In genomic region chr6:123802697-123803455, GRCh38 we compare ENCODE assay signal across 8 cellular contexts. TPM values are rescaled to one million over a fixed set of nuclear protein-coding genes. Genes with fewer than 3 reads are reported as not detected.
DNase-seq lines count a peak whose midpoint lies in the region; FAIRE-seq and TF ChIP-seq lines count a peak whose summit lies in the region.

No MANE protein-coding gene starts in this region.

- no peaks in the 10 kb centered on the region for H4K20me1 ChIP-seq in GM23248 (ENCODE audit: insufficient read depth)
- no peaks in the 10 kb centered on the region for H4K20me1 ChIP-seq in Karpas-422 (ENCODE audit: insufficient read depth, low read depth, low read length)

- H3K27me3 ChIP-seq in GM23248 (replicated peaks; ENCODE audit: insufficient read depth) (peaks cover 41% of the 10 kb centered on the region), Karpas-422 (ENCODE audit: low read length) (no peaks in the 10 kb centered on the region)

- no peaks in the 10 kb centered on the region for H3F3A ChIP-seq in GM23248 (ENCODE audit: insufficient read depth)

- H3K27ac Mint-ChIP-seq in neural crest cell (ENCODE audit: unreplicated experiment) = no peak overlapping the region

- no peaks in the 10 kb centered on the region for H3K4me1 ChIP-seq in GM23248 (ENCODE audit: insufficient read depth)
- no peaks in the 10 kb centered on the region for H3K4me1 ChIP-seq in Karpas-422 (ENCODE audit: low read length)

- H3K36me3 ChIP-seq in GM23248 (ENCODE audit: low read depth) (no peaks in the 10 kb centered on the region), Karpas-422 (ENCODE audit: insufficient read depth, low read length) (no peaks in the 10 kb centered on the region)

- H3K79me2 ChIP-seq in GM23248 (ENCODE audit: insufficient read depth) = no peaks in the 10 kb centered on the region
- H3K79me2 ChIP-seq in Karpas-422 (ENCODE audit: low read length) = no peaks in the 10 kb centered on the region

- H3K9me3 ChIP-seq in GM23248 (ENCODE audit: low read depth) (no peaks in the 10 kb centered on the region), Karpas-422 (ENCODE audit: low read length) (no peaks in the 10 kb centered on the region)

- H3K4me3 ChIP-seq in GM23248 (peak overlapping the region; percentile 72), Karpas-422 (ENCODE audit: low read length) (no peak overlapping the region)

- peak overlapping the region; percentile 92 for H3K4me3 Mint-ChIP-seq in neural crest cell

- H3K4me2 ChIP-seq in GM23248 (ENCODE audit: unreplicated experiment) (peak overlapping the region; percentile 90), Karpas-422 (ENCODE audit: low read depth, low read length, poor library complexity, severe bottlenecking) (no peak overlapping the region)

- no peaks in the 10 kb centered on the region for H3K9me3 Mint-ChIP-seq in neural crest cell

- DNase-seq in Daoy (ENCODE audit: low read depth) (peak; percentile 78), GM23248 (peak; percentile 79), Karpas-422 (peak; percentile 84), RCC 7860 (ENCODE audit: low spot score) (peak; percentile 25), frontal cortex (ENCODE audit: low spot score in 2 of 2) (peak; percentile 74 to 75), neural crest cell (ENCODE audit: low read depth, low spot score) (peak; percentile 80), superior temporal gyrus (ENCODE audit: extremely low spot score) (peak; percentile 95)
- peak; percentile 55 for DNase-seq in activated naive CD4-positive, alpha-beta T cell treated with Interleukin-2 at 50 U/mL for 16 hours

- WGBS in GM23248 (ENCODE audit: low coverage in 1 of 2, low lambda C conversion rate in 2 of 2, missing lambda C conversion rate in 2 of 2), 2 experiments = 1% methylated on average over 57 to 60 of the region's 60 CpGs

- H2AFZ ChIP-seq in GM23248 (peak overlapping the region; percentile 52), Karpas-422 (ENCODE audit: low read length) (no peak overlapping the region)

- TF ChIP-seq CTCF in neural crest cell (conservative IDR thresholded peaks at IDR 0.05) = peak; percentile 93

- in situ Hi-C loops in GM23248 (cut with MboI) = no loop called here

- no peak overlapping the region for H3K9ac ChIP-seq in GM23248
- no peak overlapping the region for H3K9ac ChIP-seq in Karpas-422 (ENCODE audit: low read length)

- no peaks in the 10 kb centered on the region for H3K9me2 ChIP-seq in GM23248 (ENCODE audit: insufficient read depth)
- H3K9me2 ChIP-seq in Karpas-422 (replicated peaks; ENCODE audit: insufficient read depth, low read length) = no peaks in the 10 kb centered on the region

- H3K27ac ChIP-seq in GM23248 = no peak overlapping the region
- H3K27ac ChIP-seq in Karpas-422 (ENCODE audit: low read length) = no peak overlapping the region

- peaks cover 4% of the 10 kb centered on the region for H3K4me1 Mint-ChIP-seq in neural crest cell

- H3K27me3 Mint-ChIP-seq in neural crest cell (ENCODE audit: low read depth) = peaks cover 69% of the 10 kb centered on the region

- H3K36me3 Mint-ChIP-seq in neural crest cell (ENCODE audit: low read depth) = no peaks in the 10 kb centered on the region

- FAIRE-seq in RCC 7860 (lab: Jason Lieb, UNC) (no peak), frontal cortex (lab: Jason Lieb, UNC) (no peak)

RNA-seq across cellular contexts. Expression of gene NKAIN2, which starts 0.8 kb away (rescaled TPM):
- not detected in 2 replicates for total RNA-seq in Daoy (2014; rRNA removed; shearing (Covaris generic))
- not detected in 2 replicates for total RNA-seq in GM23248 (2014; rRNA removed; shearing (Covaris generic))
- polyA plus RNA-seq in GM23248 (2016; fragmentation: Nextera tagmentation; extraction: Ambion mirVana) = not detected in 2 replicates
- total RNA-seq in Karpas-422 (2014; rRNA removed; shearing (Covaris generic); ENCODE audit: low replicate concordance) = not detected in 2 replicates
- total RNA-seq in frontal cortex (109 TPM), neural crest cell (0.36 and 1.1 TPM in 2 replicates)

Comparison
In these comparisons a context has a peak if more than half of its experiments do, and no peak if none do; other contexts are left out.
1. DNase-seq: peak in every context shown above with its lines; median percentile 95 in superior temporal gyrus; 84 in Karpas-422; 80 in neural crest cell; 79 in GM23248; 78 in Daoy; 74 in frontal cortex; 55 in activated naive CD4-positive, alpha-beta T cell treated with Interleukin-2 at 50 U/mL for 16 hours; 25 in RCC 7860.
2. RNA of gene NKAIN2, which starts 0.8 kb away (total RNA-seq): 109 TPM in frontal cortex (single experiment); 0.36 to 1.1 TPM in neural crest cell, not detected in Daoy, not detected in GM23248 and not detected in Karpas-422; every median in the first group is over 10 times any median in the second.